ENCODE assay signal across 8 cellular contexts in genomic region chr4:180057891-180058643, GRCh38.
DNase-seq lines count a peak whose midpoint lies in the region; ATAC-seq and TF ChIP-seq lines count a peak whose summit lies in the region.

No MANE protein-coding gene starts in this region.

- H3K9ac ChIP-seq in liver (ENCODE audit: low read depth in 1 of 2, low read length in 2 of 2), result no peak overlapping the region

- TF ChIP-seq EP300 in tibial nerve (IDR thresholded peaks at IDR 0.05), result no peak

- no peaks in the 10 kb centered on the region for H3K36me3 Mint-ChIP-seq in chondrocyte (ENCODE audit: low read depth)

- H3K27me3 Mint-ChIP-seq in chondrocyte (ENCODE audit: low read depth), result peaks cover 51% of the 10 kb centered on the region

- no peak overlapping the region for H3K27ac ChIP-seq in liver (ENCODE audit: low read depth in 1 of 2, low read length in 2 of 2)
- peak overlapping the region in 3 of 4 donors; percentile 29 to 79 (median 58) for H3K27ac ChIP-seq in tibial nerve

- H3K4me1 ChIP-seq in liver (ENCODE audit: control insufficient read depth in 4 of 4, insufficient read depth in 4 of 4, low read length in 3 of 4) (peaks cover 13 to 20% (median 17%) of the 10 kb centered on the region in 4 donors), tibial nerve (peaks cover 0 to 29% (median 0%) of the 10 kb centered on the region in 4 donors)

- no peaks in the 10 kb centered on the region for H3K9me3 Mint-ChIP-seq in chondrocyte (ENCODE audit: low read depth)

- H3K9me3 ChIP-seq in liver (ENCODE audit: control insufficient read depth in 4 of 4, low read length in 3 of 4), result no peaks in the 10 kb centered on the region
- H3K9me3 ChIP-seq in tibial nerve, result no peaks in the 10 kb centered on the region

- TF ChIP-seq RAD21 in liver (IDR thresholded peaks at IDR 0.05), result no peak

- H3K27ac Mint-ChIP-seq in chondrocyte (ENCODE audit: unreplicated experiment), result no peak overlapping the region

- WGBS in liver, result 3% methylated on average over 76 of the region's 76 CpGs
- WGBS in tibial nerve, 2 donors, result 2 to 5% methylated on average over 47 to 48 of the region's 76 CpGs

- H3K27me3 ChIP-seq in liver (ENCODE audit: control insufficient read depth in 4 of 4, insufficient read depth in 4 of 4, low read length in 3 of 4) (peaks cover 0 to 16% (median 3%) of the 10 kb centered on the region in 4 donors), tibial nerve (peaks cover 0 to 36% of the 10 kb centered on the region in 2 donors)

- H3K4me3 ChIP-seq in NB4 (ENCODE audit: low read depth, low read length) (peak overlapping the region; percentile 54), liver (ENCODE audit: low read depth in 1 of 3, low read length in 3 of 3) (peak overlapping the region in 2 of 3 donors; percentile 47 to 65), tibial nerve (peak overlapping the region; percentile 45 to 65 (median 47))

- TF ChIP-seq CTCF in NB4 (IDR thresholded peaks at IDR 0.05; ENCODE audit: low read depth, low read length) (no peak), chondrocyte (IDR thresholded peaks at IDR 0.05) (no peak), liver (IDR thresholded peaks at IDR 0.05; ENCODE audit: low read depth, low read length, missing input control) (no peak), tibial nerve (IDR thresholded peaks at IDR 0.05) (no peak)

- H3K36me3 ChIP-seq in liver (ENCODE audit: control insufficient read depth in 4 of 4, insufficient read depth in 3 of 4, low read depth in 1 of 4, low read length in 3 of 4) (no peaks in the 10 kb centered on the region), tibial nerve (no peaks in the 10 kb centered on the region)

- ATAC-seq in GM21576 (IDR thresholded peaks at IDR 0.05; ENCODE audit: unreplicated experiment), result peak; percentile 63

- peak overlapping the region; percentile 64 for H3K4me3 Mint-ChIP-seq in chondrocyte (ENCODE audit: unreplicated experiment)

- TF ChIP-seq POLR2A in NB4 (IDR thresholded peaks at IDR 0.05; ENCODE audit: extremely low read depth, insufficient read length) (no peak), tibial nerve (IDR thresholded peaks at IDR 0.05) (no peak)

- peak; percentile 73 for DNase-seq in D341Med (ENCODE audit: low spot score)
- DNase-seq in NB4 (ENCODE audit: low read depth), result peak; percentile 48
- DNase-seq in chondrocyte (ENCODE audit: low spot score), result peak; percentile 89
- no peak for DNase-seq in tibial nerve (ENCODE audit: low spot score in 2 of 2)
- DNase-seq in mucosa of gallbladder (ENCODE audit: low spot score), result no peak
- no peak for DNase-seq in amniotic stem cell (lab: John Stamatoyannopoulos, UW)

- H3K4me1 Mint-ChIP-seq in chondrocyte (ENCODE audit: low read depth), result peaks cover 18% of the 10 kb centered on the region

TF ChIP-seq in liver, 16 proteins besides CTCF, POLR2A, EP300 and RAD21:
- TF ChIP-seq FOXA2 (IDR thresholded peaks at IDR 0.05) (no peak), NR2F2 (IDR thresholded peaks at IDR 0.05) (no peak), GABPA (IDR thresholded peaks at IDR 0.05 in 1 of 2, conservative IDR thresholded peaks at IDR 0.05 in 1 of 2) (no peak), HNF4G (IDR thresholded peaks at IDR 0.05) (no peak), RXRA (IDR thresholded peaks at IDR 0.05) (no peak), YY1 (IDR thresholded peaks at IDR 0.05) (no peak), FOXA1 (IDR thresholded peaks at IDR 0.05) (no peak), JUND (IDR thresholded peaks at IDR 0.05) (no peak), EGR1 (IDR thresholded peaks at IDR 0.05; ENCODE audit: low read depth in 2 of 2) (no peak), SP1 (IDR thresholded peaks at IDR 0.05) (no peak), TAF1 (conservative IDR thresholded peaks at IDR 0.05) (no peak), REST (IDR thresholded peaks at IDR 0.05) (no peak), HNF4A (conservative IDR thresholded peaks at IDR 0.05) (no peak)
- TF ChIP-seq, protein P1, sequence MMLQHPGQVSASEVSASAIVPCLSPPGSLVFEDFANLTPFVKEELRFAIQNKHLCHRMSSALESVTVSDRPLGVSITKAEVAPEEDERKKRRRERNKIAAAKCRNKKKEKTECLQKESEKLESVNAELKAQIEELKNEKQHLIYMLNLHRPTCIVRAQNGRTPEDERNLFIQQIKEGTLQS (IDR thresholded peaks at IDR 0.05), result no peak
- TF ChIP-seq, protein P2, sequence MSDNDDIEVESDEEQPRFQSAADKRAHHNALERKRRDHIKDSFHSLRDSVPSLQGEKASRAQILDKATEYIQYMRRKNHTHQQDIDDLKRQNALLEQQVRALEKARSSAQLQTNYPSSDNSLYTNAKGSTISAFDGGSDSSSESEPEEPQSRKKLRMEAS (IDR thresholded peaks at IDR 0.05), result no peak
- TF ChIP-seq, protein P3, sequence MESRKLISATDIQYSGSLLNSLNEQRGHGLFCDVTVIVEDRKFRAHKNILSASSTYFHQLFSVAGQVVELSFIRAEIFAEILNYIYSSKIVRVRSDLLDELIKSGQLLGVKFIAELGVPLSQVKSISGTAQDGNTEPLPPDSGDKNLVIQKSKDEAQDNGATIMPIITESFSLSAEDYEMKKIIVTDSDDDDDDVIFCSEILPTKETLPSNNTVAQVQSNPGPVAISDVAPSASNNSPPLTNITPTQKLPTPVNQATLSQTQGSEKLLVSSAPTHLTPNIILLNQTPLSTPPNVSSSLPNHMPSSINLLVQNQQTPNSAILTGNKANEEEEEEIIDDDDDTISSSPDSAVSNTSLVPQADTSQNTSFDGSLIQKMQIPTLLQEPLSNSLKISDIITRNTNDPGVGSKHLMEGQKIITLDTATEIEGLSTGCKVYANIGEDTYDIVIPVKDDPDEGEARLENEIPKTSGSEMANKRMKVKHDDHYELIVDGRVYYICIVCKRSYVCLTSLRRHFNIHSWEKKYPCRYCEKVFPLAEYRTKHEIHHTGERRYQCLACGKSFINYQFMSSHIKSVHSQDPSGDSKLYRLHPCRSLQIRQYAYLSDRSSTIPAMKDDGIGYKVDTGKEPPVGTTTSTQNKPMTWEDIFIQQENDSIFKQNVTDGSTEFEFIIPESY (IDR thresholded peaks at IDR 0.05), result no peak

Comparison
In these comparisons a context has a peak if more than half of its experiments do, and no peak if none do; other contexts are left out.
1. DNase-seq: peak in D341Med (single experiment), NB4 (single experiment) and chondrocyte (single experiment); none in tibial nerve (0 of 2), mucosa of gallbladder (single experiment) and amniotic stem cell (single experiment).
2. H3K27ac ChIP-seq: peak in tibial nerve (3 of 4); none in liver (0 of 2).
3. Peak in every context shown above with its lines, with median percentiles within 50 percentile points of each other: H3K4me3 ChIP-seq.